1 cellular context compared by ENCODE assay signal in the genomic region with DNA sequence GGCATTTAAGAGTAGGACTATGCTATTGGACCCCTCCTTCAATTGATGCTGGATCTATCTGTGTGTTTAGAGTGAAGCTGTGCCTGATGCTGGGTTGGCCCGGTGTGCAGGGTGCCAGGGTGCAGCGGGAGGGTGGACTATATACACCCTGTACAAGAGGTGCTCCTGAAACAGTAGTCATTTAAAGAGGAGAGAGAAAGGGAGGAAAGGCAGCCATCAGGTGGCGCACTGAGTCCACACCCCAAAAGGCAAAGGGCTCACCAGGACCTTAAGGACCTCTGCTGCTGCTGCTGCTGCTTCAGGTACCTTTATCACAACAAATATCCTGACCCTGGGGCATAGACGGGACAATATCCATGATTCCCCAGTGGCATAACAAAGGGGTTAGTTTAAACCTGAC.
TF ChIP-seq lines count a peak whose summit lies in the region.

No MANE protein-coding gene starts in this region.

TF ChIP-seq in HepG2, 621 proteins besides CTCF, POLR2A, EP300 and RAD21 (continued from another document and continues in another):
- TF ChIP-seq, protein P1, sequence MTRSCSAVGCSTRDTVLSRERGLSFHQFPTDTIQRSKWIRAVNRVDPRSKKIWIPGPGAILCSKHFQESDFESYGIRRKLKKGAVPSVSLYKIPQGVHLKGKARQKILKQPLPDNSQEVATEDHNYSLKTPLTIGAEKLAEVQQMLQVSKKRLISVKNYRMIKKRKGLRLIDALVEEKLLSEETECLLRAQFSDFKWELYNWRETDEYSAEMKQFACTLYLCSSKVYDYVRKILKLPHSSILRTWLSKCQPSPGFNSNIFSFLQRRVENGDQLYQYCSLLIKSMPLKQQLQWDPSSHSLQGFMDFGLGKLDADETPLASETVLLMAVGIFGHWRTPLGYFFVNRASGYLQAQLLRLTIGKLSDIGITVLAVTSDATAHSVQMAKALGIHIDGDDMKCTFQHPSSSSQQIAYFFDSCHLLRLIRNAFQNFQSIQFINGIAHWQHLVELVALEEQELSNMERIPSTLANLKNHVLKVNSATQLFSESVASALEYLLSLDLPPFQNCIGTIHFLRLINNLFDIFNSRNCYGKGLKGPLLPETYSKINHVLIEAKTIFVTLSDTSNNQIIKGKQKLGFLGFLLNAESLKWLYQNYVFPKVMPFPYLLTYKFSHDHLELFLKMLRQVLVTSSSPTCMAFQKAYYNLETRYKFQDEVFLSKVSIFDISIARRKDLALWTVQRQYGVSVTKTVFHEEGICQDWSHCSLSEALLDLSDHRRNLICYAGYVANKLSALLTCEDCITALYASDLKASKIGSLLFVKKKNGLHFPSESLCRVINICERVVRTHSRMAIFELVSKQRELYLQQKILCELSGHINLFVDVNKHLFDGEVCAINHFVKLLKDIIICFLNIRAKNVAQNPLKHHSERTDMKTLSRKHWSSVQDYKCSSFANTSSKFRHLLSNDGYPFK (CRISPR knock-in tag; IDR thresholded peaks at IDR 0.05; ENCODE audit: borderline replicate concordance): no peak
- TF ChIP-seq ZBTB46 (CRISPR knock-in tag; IDR thresholded peaks at IDR 0.05; ENCODE audit: borderline replicate concordance) (no peak), MYC (CRISPR knock-in tag; IDR thresholded peaks at IDR 0.05; ENCODE audit: borderline replicate concordance) (no peak), SOX13 (IDR thresholded peaks at IDR 0.05) (no peak), SOX13 (CRISPR knock-in tag; conservative IDR thresholded peaks at IDR 0.05 in 1 of 2, IDR thresholded peaks at IDR 0.05 in 1 of 2) (no peak), HMGXB4 (CRISPR knock-in tag; IDR thresholded peaks at IDR 0.05; ENCODE audit: borderline replicate concordance in 1 of 2, low read depth in 1 of 2) (peak in 1 of 2 experiments; percentile 54; a peak in 1 of 4 replicates), ZNF468 (CRISPR knock-in tag; IDR thresholded peaks at IDR 0.05) (no peak), ZNF484 (CRISPR knock-in tag; IDR thresholded peaks at IDR 0.05; ENCODE audit: borderline replicate concordance, low read depth) (no peak), ZNF18 (CRISPR knock-in tag; IDR thresholded peaks at IDR 0.05; ENCODE audit: insufficient replicate concordance) (no peak), MYPOP (CRISPR knock-in tag; IDR thresholded peaks at IDR 0.05) (no peak), ZSCAN30 (CRISPR knock-in tag; IDR thresholded peaks at IDR 0.05) (no peak), FOXK2 (IDR thresholded peaks at IDR 0.05) (no peak), MTERF4 (CRISPR knock-in tag; IDR thresholded peaks at IDR 0.05) (no peak), TAF1 (CRISPR knock-in tag; IDR thresholded peaks at IDR 0.05) (no peak), MED13 (CRISPR knock-in tag; IDR thresholded peaks at IDR 0.05) (no peak), THAP11 (CRISPR knock-in tag; IDR thresholded peaks at IDR 0.05) (0 out of 2 replicates have a peak, but pooled peaks have one; percentile 36), ZNF629 (CRISPR knock-in tag; conservative IDR thresholded peaks at IDR 0.05) (no peak), ATF2 (CRISPR knock-in tag; IDR thresholded peaks at IDR 0.05) (no peak), ZNF251 (CRISPR knock-in tag; IDR thresholded peaks at IDR 0.05) (no peak), GLI4 (CRISPR knock-in tag; IDR thresholded peaks at IDR 0.05; ENCODE audit: borderline replicate concordance) (no peak), ISX (CRISPR knock-in tag; conservative IDR thresholded peaks at IDR 0.05) (no peak), ELK4 (CRISPR knock-in tag; IDR thresholded peaks at IDR 0.05; ENCODE audit: borderline replicate concordance) (no peak), PREB (CRISPR knock-in tag; IDR thresholded peaks at IDR 0.05) (no peak), AKAP8 (CRISPR knock-in tag; IDR thresholded peaks at IDR 0.05) (no peak), RARA (CRISPR knock-in tag; IDR thresholded peaks at IDR 0.05) (no peak), ZNF12 (CRISPR knock-in tag; IDR thresholded peaks at IDR 0.05) (no peak), MAFK (conservative IDR thresholded peaks at IDR 0.05 in 1 of 2, IDR thresholded peaks at IDR 0.05 in 1 of 2; ENCODE audit: low read length in 2 of 2) (no peak), RAD51 (IDR thresholded peaks at IDR 0.05; ENCODE audit: borderline replicate concordance) (no peak), SMC3 (IDR thresholded peaks at IDR 0.05; ENCODE audit: low read length) (peak; percentile 85), HNRNPK (IDR thresholded peaks at IDR 0.05; ENCODE audit: low read depth, low read length, poor library complexity, severe bottlenecking) (no peak), SIX1 (CRISPR knock-in tag; IDR thresholded peaks at IDR 0.05; ENCODE audit: borderline replicate concordance) (no peak), ZBED4 (CRISPR knock-in tag; IDR thresholded peaks at IDR 0.05; ENCODE audit: borderline replicate concordance) (no peak), MBNL3 (CRISPR knock-in tag; conservative IDR thresholded peaks at IDR 0.05) (no peak), KDM5B (CRISPR knock-in tag; IDR thresholded peaks at IDR 0.05; ENCODE audit: borderline replicate concordance) (no peak), MTA3 (CRISPR knock-in tag; IDR thresholded peaks at IDR 0.05) (no peak), ZNF772 (CRISPR knock-in tag; IDR thresholded peaks at IDR 0.05) (no peak)
- TF ChIP-seq, protein P2, sequence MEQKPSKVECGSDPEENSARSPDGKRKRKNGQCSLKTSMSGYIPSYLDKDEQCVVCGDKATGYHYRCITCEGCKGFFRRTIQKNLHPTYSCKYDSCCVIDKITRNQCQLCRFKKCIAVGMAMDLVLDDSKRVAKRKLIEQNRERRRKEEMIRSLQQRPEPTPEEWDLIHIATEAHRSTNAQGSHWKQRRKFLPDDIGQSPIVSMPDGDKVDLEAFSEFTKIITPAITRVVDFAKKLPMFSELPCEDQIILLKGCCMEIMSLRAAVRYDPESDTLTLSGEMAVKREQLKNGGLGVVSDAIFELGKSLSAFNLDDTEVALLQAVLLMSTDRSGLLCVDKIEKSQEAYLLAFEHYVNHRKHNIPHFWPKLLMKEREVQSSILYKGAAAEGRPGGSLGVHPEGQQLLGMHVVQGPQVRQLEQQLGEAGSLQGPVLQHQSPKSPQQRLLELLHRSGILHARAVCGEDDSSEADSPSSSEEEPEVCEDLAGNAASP (CRISPR knock-in tag; IDR thresholded peaks at IDR 0.05; ENCODE audit: borderline replicate concordance): 0 out of 2 replicates have a peak, but pooled peaks have one; percentile 33
- TF ChIP-seq, protein P3, sequence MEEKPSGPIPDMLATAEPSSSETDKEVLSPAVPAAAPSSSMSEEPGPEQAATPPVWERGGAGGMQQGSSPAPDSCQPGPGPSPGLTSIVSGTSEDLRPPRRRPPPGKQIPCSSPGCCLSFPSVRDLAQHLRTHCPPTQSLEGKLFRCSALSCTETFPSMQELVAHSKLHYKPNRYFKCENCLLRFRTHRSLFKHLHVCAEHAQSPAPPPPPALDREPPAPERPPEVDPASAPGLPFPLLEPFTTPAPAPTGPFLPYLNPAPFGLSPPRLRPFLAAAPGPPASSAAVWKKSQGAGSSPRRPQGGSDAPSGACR (CRISPR knock-in tag; IDR thresholded peaks at IDR 0.05): no peak
